23 cellular contexts compared by ENCODE assay signal in genomic region chr2:124402274-124402673, GRCh38.
"Had no signal": no experiment of that assay in that cellular context is flagged by ENCODE, and none has a peak within 500 bp of the region (broad histone marks: within the 10 kb centered on the region; RNA-seq: fewer than 3 reads in every experiment).

No MANE protein-coding gene starts in this region.

- H3K9me3 ChIP-seq: mucosa of descending colon, prostate gland, right atrium auricular region, thyroid gland had no signal

- H3K27ac ChIP-seq: dorsolateral prefrontal cortex, prostate gland, right atrium auricular region, thyroid gland had no signal

- H3K4me1 ChIP-seq: prostate gland, right atrium auricular region, thyroid gland had no signal

- DNase-seq: cortex of kidney; dorsolateral prefrontal cortex; effector CD4-positive, alpha-beta T cell; hypothalamus; immature natural killer cell; islet precursor cell; kidney glomerular epithelial cell; left colon; mesenchymal stem cell; mucosa of descending colon; naive B cell; nucleus accumbens; stimulated activated CD4-positive, alpha-beta T cell treated with anti-CD3 and anti-CD28 coated beads, Interleukin-12 subunit alpha, Interleukin-12 subunit beta, amount 100 ng/mL, for 4 hours; stimulated activated CD4-positive, alpha-beta T cell treated with anti-CD3 and anti-CD28 coated beads, Interleukin-1b, Interleukin-23, amount 100 ng/mL, for 48 hours; stimulated activated CD4-positive, alpha-beta T cell treated with anti-CD3 and anti-CD28 coated beads, Interleukin-4, amount 100 ng/mL, for 1 hour; stimulated activated CD8-positive, alpha-beta memory T cell treated with anti-CD3 and anti-CD28 coated beads, Interleukin-4, amount 100 ng/mL, for 48 hours; stimulated activated naive CD4-positive, alpha-beta T cell; stimulated activated naive CD8-positive, alpha-beta T cell treated with anti-CD3 and anti-CD28 coated beads, Interleukin-15, amount 100 ng/mL, for 72 hours; thyroid gland; trophoblast cell had no signal

- H3K4me3 ChIP-seq: dorsolateral prefrontal cortex, mucosa of descending colon, prostate gland, right atrium auricular region, smooth muscle cell, thyroid gland had no signal

- H3K27me3 ChIP-seq: dorsolateral prefrontal cortex, right atrium auricular region, thyroid gland had no signal

- H3K36me3 ChIP-seq: prostate gland, right atrium auricular region, thyroid gland had no signal
